In genomic region chr19:1755467-1756155, GRCh38 we compare ENCODE assay signal across 21 cellular contexts. TPM values are rescaled to one million over a fixed set of nuclear protein-coding genes. Genes with fewer than 3 reads are reported as not detected.
DNase-seq lines count a peak whose midpoint lies in the region; ATAC-seq and TF ChIP-seq lines count a peak whose summit lies in the region.
"Had no signal": no experiment of that assay in that cellular context is flagged by ENCODE, and none has a peak within 500 bp of the region (broad histone marks: within the 10 kb centered on the region; RNA-seq: fewer than 3 reads in every experiment).

No MANE protein-coding gene starts in this region.

- TF ChIP-seq CTCF in WTC11 (IDR thresholded peaks at IDR 0.05): no peak

- peaks cover 91% of the 10 kb centered on the region for H3K27me3 Mint-ChIP-seq in WTC11 (ENCODE audit: low read depth)
- H3K27me3 Mint-ChIP-seq in memory B cell: peaks cover 22% of the 10 kb centered on the region

- DNase-seq in DMS 273 (lab: John Stamatoyannopoulos, UW; ENCODE audit: unreplicated experiment) (peak; percentile 50), DMS 273 treated with DMSO at 0.1 percent for 48 hours (lab: John Stamatoyannopoulos, UW) (no peak), 8988T (peak; percentile 54), WTC11 (ENCODE audit: low spot score) (no peak), memory B cell (ENCODE audit: low spot score in 2 of 2) (no peak)
- DNase-seq: anterior cingulate cortex; CD4-positive, CD25-positive, alpha-beta regulatory T cell; colonic mucosa; islet precursor cell; mesenchymal stem cell; NCI-H2029; NCI-H526 treated with DMSO at 0.1 percent for 48 hours; stimulated activated CD4-positive, alpha-beta T cell treated with anti-CD3 and anti-CD28 coated beads, Interleukin-4, amount 100 ng/mL, for 24 hours; tibial artery had no signal

- ATAC-seq in WTC11: no peak
- no peak for ATAC-seq in memory B cell (ENCODE audit: low read depth)
- no peak for ATAC-seq in HG02588 (IDR thresholded peaks at IDR 0.05; ENCODE audit: unreplicated experiment)
- ATAC-seq in HG03442 (IDR thresholded peaks at IDR 0.05; ENCODE audit: unreplicated experiment): no peak
- ATAC-seq in HG02970 (IDR thresholded peaks at IDR 0.05; ENCODE audit: low FRiP score, unreplicated experiment): no peak
- ATAC-seq: activated CD4-positive, CD25-positive, alpha-beta regulatory T cell treated with anti-CD3 and anti-CD28 coated beads, Interleukin-2, amount 50 U/mL, for 24 hours had no signal

- CTCF ChIA-PET in WTC11 (lab: Charles Lee): interaction anchor here (1.4 to 3.5 kb wide), 5 partner anchors 10 to 209 kb away, joined by 5 to 22 read pairs (median 10); no protein-coding TSS in a partner anchor

- POLR2A ChIA-PET in WTC11 (lab: Charles Lee): no interaction called here

- H3K27ac Mint-ChIP-seq in WTC11 (no peak overlapping the region), memory B cell (peak overlapping the region; percentile 85)

- no peaks in the 10 kb centered on the region for H3K36me3 Mint-ChIP-seq in WTC11
- peaks cover 2% of the 10 kb centered on the region for H3K36me3 Mint-ChIP-seq in memory B cell
- H3K36me3 Mint-ChIP-seq: CD4-positive, CD25-positive, alpha-beta regulatory T cell had no signal

- no peaks in the 10 kb centered on the region for H3K9me3 Mint-ChIP-seq in WTC11
- H3K9me3 Mint-ChIP-seq in memory B cell: no peaks in the 10 kb centered on the region
- H3K9me3 Mint-ChIP-seq: CD4-positive, CD25-positive, alpha-beta regulatory T cell had no signal

- H3K4me3 Mint-ChIP-seq in WTC11 (peak overlapping the region; percentile 55), memory B cell (peak overlapping the region; percentile 61)

- H3K4me1 Mint-ChIP-seq in WTC11 (peaks cover 11% of the 10 kb centered on the region), memory B cell (peaks cover 12% of the 10 kb centered on the region)

TF ChIP-seq in WTC11, 78 proteins besides CTCF, POLR2A, EP300 and RAD21:
- TF ChIP-seq RORB (CRISPR knock-in tag; IDR thresholded peaks at IDR 0.05) (no peak), CREB1 (CRISPR knock-in tag; IDR thresholded peaks at IDR 0.05) (no peak), TEAD1 (CRISPR knock-in tag; IDR thresholded peaks at IDR 0.05) (no peak), ATF3 (CRISPR knock-in tag; conservative IDR thresholded peaks at IDR 0.05) (no peak), FOXJ3 (CRISPR knock-in tag; IDR thresholded peaks at IDR 0.05; ENCODE audit: borderline replicate concordance) (no peak), GRHL2 (CRISPR knock-in tag; IDR thresholded peaks at IDR 0.05; ENCODE audit: insufficient replicate concordance, severe bottlenecking) (no peak), HMGA2 (CRISPR knock-in tag; IDR thresholded peaks at IDR 0.05) (no peak), E2F1 (CRISPR knock-in tag; IDR thresholded peaks at IDR 0.05) (no peak), PREB (CRISPR knock-in tag; IDR thresholded peaks at IDR 0.05; ENCODE audit: borderline replicate concordance) (no peak), NR3C1 (CRISPR knock-in tag; conservative IDR thresholded peaks at IDR 0.05; ENCODE audit: low read depth) (no peak), TP53 (CRISPR knock-in tag; IDR thresholded peaks at IDR 0.05) (no peak), AFF4 (CRISPR knock-in tag; IDR thresholded peaks at IDR 0.05; ENCODE audit: borderline replicate concordance) (no peak), ZNF512 (CRISPR knock-in tag; IDR thresholded peaks at IDR 0.05; ENCODE audit: borderline replicate concordance) (no peak), ZNF671 (CRISPR knock-in tag; IDR thresholded peaks at IDR 0.05) (no peak), ERG (CRISPR knock-in tag; IDR thresholded peaks at IDR 0.05) (no peak), ELF4 (CRISPR knock-in tag; IDR thresholded peaks at IDR 0.05; ENCODE audit: low read depth) (no peak)

RNA-seq across cellular contexts. Expression of gene ONECUT3, which starts 2.3 kb away (rescaled TPM):
- 0.04 TPM in 1 of 3 replicates, not detected in the others for total RNA-seq in WTC11 (2021)
- total RNA-seq: CD4-positive, CD25-positive, alpha-beta regulatory T cell; H4; osteocyte; RPMI7951 had no signal

RNA-seq across cellular contexts. Expression of gene ATP8B3, which starts 56.5 kb away (rescaled TPM):
- 5.5 to 8.2 TPM (median 8.0 TPM) in 3 replicates for total RNA-seq in WTC11 (2021)

Comparison
In these comparisons a context has a peak if more than half of its experiments do, and no peak if none do; other contexts are left out.
1. DNase-seq: peak in DMS 273 (single experiment) and 8988T (single experiment); none in DMS 273 treated with DMSO at 0.1 percent for 48 hours (single experiment), WTC11 (single experiment) and memory B cell (0 of 2).